Comparison of ENCODE assay signal across 27 cellular contexts in the genomic region with DNA sequence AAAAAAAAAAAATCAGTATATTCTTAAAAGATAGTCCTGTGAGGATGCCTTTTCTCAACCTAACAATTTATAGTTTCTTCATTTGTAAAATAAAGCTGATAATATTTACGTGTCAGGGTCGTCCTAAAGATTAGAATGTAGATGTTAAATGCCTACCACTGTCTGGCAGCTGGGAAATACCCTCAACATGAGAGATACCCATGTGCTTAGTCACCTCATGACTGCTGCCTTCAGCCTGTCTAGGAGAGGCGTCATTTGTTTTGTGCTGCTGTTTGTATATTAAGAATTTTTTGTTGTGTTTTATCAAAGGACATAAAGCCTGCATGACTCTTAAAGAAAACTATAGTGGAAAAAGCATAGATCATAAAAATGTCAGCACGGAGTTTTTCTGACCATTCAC. TPM values are rescaled to one million over a fixed set of nuclear protein-coding genes. Genes with fewer than 3 reads are reported as not detected.
A peak's percentile ranks its signal among the peaks of the same experiment; 100 is the strongest.
DNase-seq lines count a peak whose midpoint lies in the region; ATAC-seq, FAIRE-seq and TF ChIP-seq lines count a peak whose summit lies in the region.
"Had no signal": no experiment of that assay in that cellular context is flagged by ENCODE, and none has a peak within 500 bp of the region (broad histone marks: within the 10 kb centered on the region; RNA-seq: fewer than 3 reads in every experiment).

No MANE protein-coding gene starts in this region.

- H3K27ac ChIP-seq in Panc1 (ENCODE audit: low read length) (no peak overlapping the region), osteoblast (ENCODE audit: low read depth, low read length) (no peak overlapping the region), upper lobe of right lung (no peak overlapping the region)
- H3K27ac ChIP-seq: 22Rv1, dorsolateral prefrontal cortex, spleen, transverse colon had no signal

- peak; percentile 97 to 99 for ATAC-seq in activated CD4-positive, CD25-positive, alpha-beta regulatory T cell treated with anti-CD3 and anti-CD28 coated beads, Interleukin-2, amount 50 U/mL, for 24 hours
- ATAC-seq in Panc1: peak; percentile 82
- ATAC-seq in upper lobe of right lung: no peak
- ATAC-seq: gastrocnemius medialis had no signal

- H3K36me3 ChIP-seq in Panc1 (ENCODE audit: control insufficient read depth, insufficient read depth, low read length): peaks cover 2% of the 10 kb centered on the region; the same call in 1 of the 2 replicates
- H3K36me3 ChIP-seq in bronchial epithelial cell (ENCODE audit: control insufficient read depth, insufficient read depth, low read length): peaks cover 6% of the 10 kb centered on the region
- peaks cover 23% of the 10 kb centered on the region for H3K36me3 ChIP-seq in osteoblast (ENCODE audit: insufficient read depth, low read length)
- H3K36me3 ChIP-seq in MG63: peaks cover 29% of the 10 kb centered on the region
- H3K36me3 ChIP-seq in upper lobe of right lung: peaks cover 23% of the 10 kb centered on the region

- no peak overlapping the region for H3K4me2 ChIP-seq in osteoblast (ENCODE audit: insufficient read depth, low read length)

- in situ Hi-C loops in Panc1 (cut with HindIII; ENCODE audit: low pct_unique_long_range_greater_than_20kb, low sequenced_read_pairs): no loop called here

- peaks cover 40% of the 10 kb centered on the region for H4K20me1 ChIP-seq in osteoblast (ENCODE audit: insufficient read depth, low read length)

- intact Hi-C loops in Panc1 (cut with micrococcal nuclease; ENCODE audit: unreplicated experiment): no loop called here
- intact Hi-C loops in upper lobe of right lung (cut with DNase I): no loop called here
- intact Hi-C loops in activated T-helper 1 cell treated with anti-CD3 and anti-CD28 coated beads, Interleukin-12 subunit alpha, Interleukin-12 subunit beta, Interleukin-2, Interleukin-4 antibody, amounts not matched to agents 30 ng/mL and 10 ng/mL and 1 ng/mL, durations not matched to agents 14 hours and 24 hours and 36 hours (cut with micrococcal nuclease): no loop called here

- POLR2A ChIA-PET in Panc1 (lab: Charles Lee): no interaction called here

- H3K79me2 ChIP-seq in osteoblast (ENCODE audit: insufficient read depth, low read length): peaks cover 90% of the 10 kb centered on the region

- H3K4me3 ChIP-seq in Panc1 (ENCODE audit: low read depth in 2 of 2, low read length in 2 of 2): no peak overlapping the region
- H3K4me3 ChIP-seq in bronchial epithelial cell (ENCODE audit: low read depth, low read length): no peak overlapping the region
- H3K4me3 ChIP-seq in osteoblast (ENCODE audit: insufficient read depth, low read length): no peak overlapping the region
- H3K4me3 ChIP-seq in MG63: no peak overlapping the region
- no peak overlapping the region for H3K4me3 ChIP-seq in upper lobe of right lung
- H3K4me3 ChIP-seq: dorsolateral prefrontal cortex, gastrocnemius medialis, spleen, transverse colon had no signal

- BruUV-seq in Panc1 (replicated peaks; lab: Mats Ljungman, UMichigan): no TSS peak

- H2AFZ ChIP-seq in osteoblast (ENCODE audit: low read length): no peak overlapping the region

- TF ChIP-seq CTCF in Panc1 (IDR thresholded peaks at IDR 0.05) (no peak), bronchial epithelial cell (IDR thresholded peaks at IDR 0.05; ENCODE audit: insufficient read depth, low read length, severe bottlenecking) (no peak), osteoblast (IDR thresholded peaks at IDR 0.05; ENCODE audit: extremely low read depth, low read depth, low read length) (no peak), upper lobe of right lung (IDR thresholded peaks at IDR 0.05) (no peak)

- H3K27me3 ChIP-seq in Panc1 (ENCODE audit: control insufficient read depth, insufficient read depth, low read length): no peaks in the 10 kb centered on the region
- no peaks in the 10 kb centered on the region for H3K27me3 ChIP-seq in bronchial epithelial cell (ENCODE audit: control insufficient read depth, insufficient read depth, low read length)
- H3K27me3 ChIP-seq in osteoblast (ENCODE audit: insufficient read depth, low read length): no peaks in the 10 kb centered on the region
- no peaks in the 10 kb centered on the region for H3K27me3 ChIP-seq in MG63
- no peaks in the 10 kb centered on the region for H3K27me3 ChIP-seq in upper lobe of right lung
- H3K27me3 ChIP-seq: dorsolateral prefrontal cortex, gastrocnemius medialis, spleen, transverse colon had no signal

- no peak overlapping the region for H3K4me3 Mint-ChIP-seq in activated T-helper 1 cell treated with anti-CD3 and anti-CD28 coated beads, Interleukin-12 subunit alpha, Interleukin-12 subunit beta, Interleukin-2, Interleukin-4 antibody, amounts not matched to agents 30 ng/mL and 10 ng/mL and 1 ng/mL, durations not matched to agents 14 hours and 24 hours and 36 hours
- H3K4me3 Mint-ChIP-seq: central memory CD8-positive, alpha-beta T cell had no signal

- H3K27ac Mint-ChIP-seq in activated T-helper 1 cell treated with anti-CD3 and anti-CD28 coated beads, Interleukin-12 subunit alpha, Interleukin-12 subunit beta, Interleukin-2, Interleukin-4 antibody, amounts not matched to agents 30 ng/mL and 10 ng/mL and 1 ng/mL, durations not matched to agents 14 hours and 24 hours and 36 hours: no peak overlapping the region

- no peak for DNase-seq in activated CD4-positive, CD25-positive, alpha-beta regulatory T cell treated with anti-CD3 and anti-CD28 coated beads, Interleukin-2, amount 50 U/mL, for 72 hours
- DNase-seq in Panc1 (ENCODE audit: low read depth, low spot score) (no peak), bronchial epithelial cell (ENCODE audit: low read depth) (peak; percentile 31), osteoblast (ENCODE audit: insufficient read length, low spot score, missing footprints) (peak; percentile 36), MG63 (no peak), upper lobe of right lung (no peak)
- no peak for DNase-seq in activated T-helper 1 cell treated with anti-CD3 and anti-CD28 coated beads, Interleukin-12 subunit alpha, Interleukin-12 subunit beta, Interleukin-2, Interleukin-4 antibody, amounts not matched to agents 30 ng/mL and 10 ng/mL and 1 ng/mL, durations not matched to agents 14 hours and 24 hours and 36 hours (ENCODE audit: low spot score)
- DNase-seq: activated effector memory CD4-positive, alpha-beta T cell treated with anti-CD3 and anti-CD28 coated beads, Interleukin-2, amount 50 U/mL, for 16 hours; AML-193; anterior cingulate cortex; dorsolateral prefrontal cortex; gastrocnemius medialis; HCEC 1CT; kidney glomerular epithelial cell; mammary epithelial cell; NCI-H187 treated with DMSO at 0.1 percent for 48 hours; NCI-H748 treated with DMSO at 0.1 percent for 48 hours; nucleus accumbens; retina; SHP77; spleen; stimulated activated CD4-positive, alpha-beta T cell treated with anti-CD3 and anti-CD28 coated beads, Interleukin-4, amount 100 ng/mL, for 24 hours; transverse colon had no signal

- CTCF ChIA-PET in Panc1 (lab: Charles Lee): no interaction called here

- H3K27me3 Mint-ChIP-seq in activated T-helper 1 cell treated with anti-CD3 and anti-CD28 coated beads, Interleukin-12 subunit alpha, Interleukin-12 subunit beta, Interleukin-2, Interleukin-4 antibody, amounts not matched to agents 30 ng/mL and 10 ng/mL and 1 ng/mL, durations not matched to agents 14 hours and 24 hours and 36 hours (ENCODE audit: insufficient read depth): no peaks in the 10 kb centered on the region
- H3K27me3 Mint-ChIP-seq: central memory CD8-positive, alpha-beta T cell had no signal

- H3K4me1 ChIP-seq in Panc1 (ENCODE audit: control insufficient read depth, insufficient read depth, low read length) (peaks cover 13% of the 10 kb centered on the region), osteoblast (ENCODE audit: insufficient read depth, low read length) (no peaks in the 10 kb centered on the region), upper lobe of right lung (no peaks in the 10 kb centered on the region)

- no peaks in the 10 kb centered on the region for H3K9me3 Mint-ChIP-seq in activated T-helper 1 cell treated with anti-CD3 and anti-CD28 coated beads, Interleukin-12 subunit alpha, Interleukin-12 subunit beta, Interleukin-2, Interleukin-4 antibody, amounts not matched to agents 30 ng/mL and 10 ng/mL and 1 ng/mL, durations not matched to agents 14 hours and 24 hours and 36 hours
- H3K9me3 Mint-ChIP-seq: central memory CD8-positive, alpha-beta T cell had no signal

- H3K36me3 Mint-ChIP-seq in activated T-helper 1 cell treated with anti-CD3 and anti-CD28 coated beads, Interleukin-12 subunit alpha, Interleukin-12 subunit beta, Interleukin-2, Interleukin-4 antibody, amounts not matched to agents 30 ng/mL and 10 ng/mL and 1 ng/mL, durations not matched to agents 14 hours and 24 hours and 36 hours (ENCODE audit: low read depth): peaks cover 41% of the 10 kb centered on the region

- H3K4me1 Mint-ChIP-seq in activated T-helper 1 cell treated with anti-CD3 and anti-CD28 coated beads, Interleukin-12 subunit alpha, Interleukin-12 subunit beta, Interleukin-2, Interleukin-4 antibody, amounts not matched to agents 30 ng/mL and 10 ng/mL and 1 ng/mL, durations not matched to agents 14 hours and 24 hours and 36 hours (ENCODE audit: low read depth): peaks cover 38% of the 10 kb centered on the region

- H3K9me3 ChIP-seq in Panc1 (ENCODE audit: control insufficient read depth, insufficient read depth, low read depth, low read length) (no peaks in the 10 kb centered on the region), osteoblast (ENCODE audit: low read depth, low read length) (no peaks in the 10 kb centered on the region), MG63 (no peaks in the 10 kb centered on the region), upper lobe of right lung (no peaks in the 10 kb centered on the region)
- H3K9me3 ChIP-seq: gastrocnemius medialis, spleen, transverse colon had no signal

- FAIRE-seq in bronchial epithelial cell (lab: Jason Lieb, UNC): no peak
- FAIRE-seq: GM12891 had no signal

RNA-seq across cellular contexts. Expression of a gene that starts 9.5 kb away (rescaled TPM):
- total RNA-seq in Panc1 (2021; ENCODE audit: unreplicated experiment) (38.0 TPM), bronchial epithelial cell (7.1 and 11.8 TPM in 2 replicates), osteoblast (13.4 and 17.1 TPM in 2 replicates), upper lobe of right lung (26.1 TPM)
- polyA plus RNA-seq in Panc1 (2012; ENCODE audit: insufficient read length): 32.6 TPM
- 11.5 and 14.3 TPM in 2 replicates for total RNA-seq in MG63 (2014; rRNA removed; shearing (Covaris generic); ENCODE audit: low replicate concordance)
- total RNA-seq in activated T-helper 1 cell treated with anti-CD3 and anti-CD28 coated beads, Interleukin-12 subunit alpha, Interleukin-12 subunit beta, Interleukin-2, Interleukin-4 antibody, amounts not matched to agents 30 ng/mL and 10 ng/mL and 1 ng/mL, durations not matched to agents 14 hours and 24 hours and 36 hours: 18.4 TPM in 2 replicates

RNA-seq across cellular contexts. Expression of a gene that starts 25.2 kb away (rescaled TPM):
- total RNA-seq in Panc1 (2021; ENCODE audit: unreplicated experiment) (2.4 TPM), bronchial epithelial cell (4.1 and 4.7 TPM in 2 replicates), osteoblast (0.29 and 0.36 TPM in 2 replicates), upper lobe of right lung (14.6 TPM)
- polyA plus RNA-seq in Panc1 (2012; ENCODE audit: insufficient read length): 1.6 TPM
- 0.10 and 2.7 TPM in 2 replicates for total RNA-seq in MG63 (2014; rRNA removed; shearing (Covaris generic); ENCODE audit: low replicate concordance)
- not detected in 2 replicates for total RNA-seq in activated T-helper 1 cell treated with anti-CD3 and anti-CD28 coated beads, Interleukin-12 subunit alpha, Interleukin-12 subunit beta, Interleukin-2, Interleukin-4 antibody, amounts not matched to agents 30 ng/mL and 10 ng/mL and 1 ng/mL, durations not matched to agents 14 hours and 24 hours and 36 hours

Comparison
In these comparisons a context has a peak if more than half of its experiments do, and no peak if none do; other contexts are left out.
1. DNase-seq: peak in bronchial epithelial cell (single experiment) and osteoblast (single experiment); none in activated CD4-positive, CD25-positive, alpha-beta regulatory T cell treated with anti-CD3 and anti-CD28 coated beads, Interleukin-2, amount 50 U/mL, for 72 hours (single experiment), Panc1 (single experiment), MG63 (single experiment), upper lobe of right lung (single experiment) and activated T-helper 1 cell treated with anti-CD3 and anti-CD28 coated beads, Interleukin-12 subunit alpha, Interleukin-12 subunit beta, Interleukin-2, Interleukin-4 antibody, amounts not matched to agents 30 ng/mL and 10 ng/mL and 1 ng/mL, durations not matched to agents 14 hours and 24 hours and 36 hours (single experiment).